7 cellular contexts compared by ENCODE assay signal in genomic region chr10:30027057-30028005, GRCh38. TPM values are rescaled to one million over a fixed set of nuclear protein-coding genes. Genes with fewer than 3 reads are reported as not detected.
A peak's percentile ranks its signal among the peaks of the same experiment; 100 is the strongest.
DNase-seq lines count a peak whose midpoint lies in the region; ATAC-seq and TF ChIP-seq lines count a peak whose summit lies in the region.

No MANE protein-coding gene starts in this region.

- H3K4me3 ChIP-seq in left ventricle myocardium inferior = peak overlapping the region; percentile 31

- H3K27ac ChIP-seq in left ventricle myocardium inferior (replicated peaks) = peak overlapping the region; percentile 84

- DNase-seq in NOMO-1 (lab: John Stamatoyannopoulos, UW; ENCODE audit: unreplicated experiment in 2 of 2) = peak; percentile 84
- DNase-seq in activated T-cell treated with anti-CD3 and anti-CD28 coated beads, Interleukin-2, amount 50 U/mL, for 48 hours = peak; percentile 87 to 91
- DNase-seq in left ventricle myocardium inferior = peak; percentile 38
- DNase-seq in stimulated activated CD4-positive, alpha-beta T cell treated with anti-CD3 and anti-CD28 coated beads, Interleukin-4, amount 100 ng/mL, for 1 hour = peak; percentile 71
- no peak for DNase-seq in amniotic stem cell (lab: John Stamatoyannopoulos, UW)

- H3K36me3 ChIP-seq in left ventricle myocardium inferior = peaks cover 8% of the 10 kb centered on the region

- no peaks in the 10 kb centered on the region for H3K9me3 ChIP-seq in left ventricle myocardium inferior (replicated peaks)

- peaks cover 48% of the 10 kb centered on the region for H3K4me1 ChIP-seq in left ventricle myocardium inferior

- no peak for TF ChIP-seq CTCF in left ventricle myocardium inferior (IDR thresholded peaks at IDR 0.05; ENCODE audit: borderline replicate concordance)

- H3K27me3 ChIP-seq in left ventricle myocardium inferior (ENCODE audit: low read depth) = peaks cover 10% of the 10 kb centered on the region

- ATAC-seq in GM18520 (IDR thresholded peaks at IDR 0.05; ENCODE audit: unreplicated experiment) (peak; percentile 61), HG02852 (IDR thresholded peaks at IDR 0.05; ENCODE audit: unreplicated experiment) (peak; percentile 88)

- intact Hi-C loops in left ventricle myocardium inferior (cut with micrococcal nuclease) = no loop called here

RNA-seq across cellular contexts. Expression of gene JCAD, which starts 32.1 kb away (rescaled TPM):
- total RNA-seq in left ventricle myocardium inferior = 23.5 TPM
